Comparison of ENCODE assay signal across 2 cellular contexts in the genomic region with DNA sequence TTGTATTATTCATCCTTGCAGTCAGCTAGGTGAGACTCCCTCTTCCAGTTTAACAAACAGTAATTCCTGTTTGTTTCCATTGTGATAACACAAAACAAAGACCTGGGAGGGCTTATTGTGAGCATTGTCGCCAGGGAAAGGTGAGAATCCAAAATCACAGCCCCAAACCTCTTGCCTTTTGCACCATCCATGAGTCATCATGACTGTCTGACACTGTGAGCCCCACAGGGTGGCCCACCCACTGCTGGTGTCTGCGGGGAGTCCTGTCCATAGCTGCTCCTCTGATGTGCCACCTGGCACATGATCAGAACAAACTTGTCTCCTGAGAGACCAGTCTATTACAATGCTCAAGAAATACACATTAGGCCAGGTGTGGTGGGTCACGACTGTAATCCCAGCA.
TF ChIP-seq lines count a peak whose summit lies in the region.

No MANE protein-coding gene starts in this region.

TF ChIP-seq in HCT116, 20 proteins besides CTCF, POLR2A, EP300 and RAD21:
- no peak for TF ChIP-seq SIN3A (IDR thresholded peaks at IDR 0.05; ENCODE audit: low read depth)
- no peak for TF ChIP-seq ZBTB33 (IDR thresholded peaks at IDR 0.05; ENCODE audit: extremely low read depth, insufficient replicate concordance, low read length)
- TF ChIP-seq EZH2phosphoT487 (IDR thresholded peaks at IDR 0.05; ENCODE audit: borderline replicate concordance), result no peak

TF ChIP-seq in H1, 55 proteins besides CTCF, POLR2A, EP300 and RAD21:
- TF ChIP-seq MAFK (IDR thresholded peaks at IDR 0.05; ENCODE audit: low read depth, low read length) (no peak), ATF3 (IDR thresholded peaks at IDR 0.05; ENCODE audit: insufficient read depth, low read depth, low read length) (no peak), POU5F1 (IDR thresholded peaks at IDR 0.05; ENCODE audit: low read depth, low read length) (no peak), GABPA (IDR thresholded peaks at IDR 0.05; ENCODE audit: borderline replicate concordance, insufficient read depth, low read length) (no peak), SRF (IDR thresholded peaks at IDR 0.05; ENCODE audit: low read depth, low read length) (no peak), ASH2L (IDR thresholded peaks at IDR 0.05; ENCODE audit: low read length) (no peak), CREB1 (IDR thresholded peaks at IDR 0.05) (no peak), SIN3A (conservative IDR thresholded peaks at IDR 0.05 in 1 of 2, IDR thresholded peaks at IDR 0.05 in 1 of 2; ENCODE audit: low read depth in 1 of 2, low read length in 2 of 2) (no peak), TAF1 (IDR thresholded peaks at IDR 0.05; ENCODE audit: low read depth, low read length) (no peak), GTF2F1 (IDR thresholded peaks at IDR 0.05; ENCODE audit: borderline replicate concordance, low read depth, low read length) (no peak), CHD2 (IDR thresholded peaks at IDR 0.05; ENCODE audit: low read length) (no peak), TEAD4 (IDR thresholded peaks at IDR 0.05; ENCODE audit: low read depth, low read length) (no peak), RBBP5 (IDR thresholded peaks at IDR 0.05; ENCODE audit: borderline replicate concordance, low read depth, low read length) (no peak), HDAC6 (IDR thresholded peaks at IDR 0.05; ENCODE audit: low read depth, low read length) (no peak)
- TF ChIP-seq, protein P1, sequence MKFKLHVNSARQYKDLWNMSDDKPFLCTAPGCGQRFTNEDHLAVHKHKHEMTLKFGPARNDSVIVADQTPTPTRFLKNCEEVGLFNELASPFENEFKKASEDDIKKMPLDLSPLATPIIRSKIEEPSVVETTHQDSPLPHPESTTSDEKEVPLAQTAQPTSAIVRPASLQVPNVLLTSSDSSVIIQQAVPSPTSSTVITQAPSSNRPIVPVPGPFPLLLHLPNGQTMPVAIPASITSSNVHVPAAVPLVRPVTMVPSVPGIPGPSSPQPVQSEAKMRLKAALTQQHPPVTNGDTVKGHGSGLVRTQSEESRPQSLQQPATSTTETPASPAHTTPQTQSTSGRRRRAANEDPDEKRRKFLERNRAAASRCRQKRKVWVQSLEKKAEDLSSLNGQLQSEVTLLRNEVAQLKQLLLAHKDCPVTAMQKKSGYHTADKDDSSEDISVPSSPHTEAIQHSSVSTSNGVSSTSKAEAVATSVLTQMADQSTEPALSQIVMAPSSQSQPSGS (IDR thresholded peaks at IDR 0.05; ENCODE audit: low read length), result no peak
- TF ChIP-seq, protein P2, sequence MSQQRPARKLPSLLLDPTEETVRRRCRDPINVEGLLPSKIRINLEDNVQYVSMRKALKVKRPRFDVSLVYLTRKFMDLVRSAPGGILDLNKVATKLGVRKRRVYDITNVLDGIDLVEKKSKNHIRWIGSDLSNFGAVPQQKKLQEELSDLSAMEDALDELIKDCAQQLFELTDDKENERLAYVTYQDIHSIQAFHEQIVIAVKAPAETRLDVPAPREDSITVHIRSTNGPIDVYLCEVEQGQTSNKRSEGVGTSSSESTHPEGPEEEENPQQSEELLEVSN (IDR thresholded peaks at IDR 0.05), result no peak
